Comparison of ENCODE assay signal across 1 cellular context in the genomic region with DNA sequence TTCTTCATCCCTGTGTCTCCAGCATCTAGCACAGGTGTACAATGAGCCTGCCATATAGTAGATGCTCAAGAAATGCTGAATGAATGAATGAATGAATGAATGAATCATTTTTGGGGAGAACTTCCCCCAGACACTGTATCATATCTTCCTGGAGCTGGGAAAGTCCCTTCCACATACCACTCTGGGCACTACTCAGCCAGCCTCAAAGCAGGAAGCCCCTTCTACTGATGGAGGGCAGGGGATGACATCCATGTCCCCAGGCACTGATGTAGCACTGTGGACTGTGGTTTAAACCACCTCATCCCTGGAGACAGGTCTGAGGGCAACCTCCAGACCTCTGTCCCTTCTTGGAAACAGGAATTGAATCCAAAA.
TF ChIP-seq lines count a peak whose summit lies in the region.

No MANE protein-coding gene starts in this region.

TF ChIP-seq in SK-N-SH treated with all-trans-retinoic acid at 6 μM for 48 hours, 23 proteins besides CTCF, POLR2A, EP300 and RAD21 (continued from another document):
- no peak for TF ChIP-seq CREB5 (CRISPR knock-in tag; IDR thresholded peaks at IDR 0.05; ENCODE audit: low read depth)
- TF ChIP-seq RARB (CRISPR knock-in tag; IDR thresholded peaks at IDR 0.05): no peak
- TF ChIP-seq ZNF8 (CRISPR knock-in tag; IDR thresholded peaks at IDR 0.05): no peak
- no peak for TF ChIP-seq ZFP30 (CRISPR knock-in tag; IDR thresholded peaks at IDR 0.05)
- TF ChIP-seq CSDC2 (CRISPR knock-in tag; IDR thresholded peaks at IDR 0.05): no peak
- no peak for TF ChIP-seq ZFP3 (CRISPR knock-in tag; IDR thresholded peaks at IDR 0.05)
- no peak for TF ChIP-seq BACH2 (CRISPR knock-in tag; IDR thresholded peaks at IDR 0.05; ENCODE audit: borderline replicate concordance)
- TF ChIP-seq TOX (CRISPR knock-in tag; IDR thresholded peaks at IDR 0.05; ENCODE audit: borderline replicate concordance): no peak
- TF ChIP-seq ESRRG (CRISPR knock-in tag; IDR thresholded peaks at IDR 0.05): no peak
- no peak for TF ChIP-seq PATZ1 (CRISPR knock-in tag; IDR thresholded peaks at IDR 0.05; ENCODE audit: borderline replicate concordance)
- no peak for TF ChIP-seq ZC3H10 (CRISPR knock-in tag; IDR thresholded peaks at IDR 0.05)
- TF ChIP-seq OSR1 (CRISPR knock-in tag; IDR thresholded peaks at IDR 0.05): no peak
- no peak for TF ChIP-seq TSHZ2 (CRISPR knock-in tag; IDR thresholded peaks at IDR 0.05)
